ENCODE assay signal across 1 cellular context in genomic region chr1:210252621-210253041, GRCh38.
TF ChIP-seq lines count a peak whose summit lies in the region.

No MANE protein-coding gene starts in this region.

TF ChIP-seq in K562, 482 proteins besides CTCF, POLR2A, EP300 and RAD21:
- TF ChIP-seq ZNF134 (CRISPR knock-in tag; conservative IDR thresholded peaks at IDR 0.05) (no peak), MBD1 (CRISPR knock-in tag; IDR thresholded peaks at IDR 0.05) (no peak), ZNF77 (CRISPR knock-in tag; IDR thresholded peaks at IDR 0.05) (no peak), ZNF277 (CRISPR knock-in tag; IDR thresholded peaks at IDR 0.05; ENCODE audit: borderline replicate concordance) (no peak), NR2C2 (CRISPR knock-in tag; IDR thresholded peaks at IDR 0.05) (no peak), NR2C2 (tag; IDR thresholded peaks at IDR 0.05) (no peak), POU5F1 (IDR thresholded peaks at IDR 0.05; ENCODE audit: borderline replicate concordance, low read depth, low read length, partially characterized antibody) (no peak), DEAF1 (CRISPR knock-in tag; IDR thresholded peaks at IDR 0.05) (no peak), RERE (CRISPR knock-in tag; IDR thresholded peaks at IDR 0.05; ENCODE audit: borderline replicate concordance) (no peak), SREBF2 (CRISPR knock-in tag; IDR thresholded peaks at IDR 0.05) (no peak), SNRNP70 (optimal IDR thresholded peaks at IDR 0.05; ENCODE audit: low read depth, low read length) (no peak), XRCC4 (IDR thresholded peaks at IDR 0.05; ENCODE audit: extremely low read depth, insufficient read depth, insufficient read length) (no peak), NR1H2 (CRISPR knock-in tag; IDR thresholded peaks at IDR 0.05) (no peak), GABPA (tag; conservative IDR thresholded peaks at IDR 0.05; ENCODE audit: low read depth) (no peak), ZFP91 (CRISPR knock-in tag; IDR thresholded peaks at IDR 0.05) (no peak), ZNF316 (IDR thresholded peaks at IDR 0.05) (no peak), HDAC8 (tag; IDR thresholded peaks at IDR 0.05) (no peak), ZNF584 (CRISPR knock-in tag; IDR thresholded peaks at IDR 0.05; ENCODE audit: low read depth) (no peak)
